ENCODE assay signal across 2 cellular contexts in the genomic region with DNA sequence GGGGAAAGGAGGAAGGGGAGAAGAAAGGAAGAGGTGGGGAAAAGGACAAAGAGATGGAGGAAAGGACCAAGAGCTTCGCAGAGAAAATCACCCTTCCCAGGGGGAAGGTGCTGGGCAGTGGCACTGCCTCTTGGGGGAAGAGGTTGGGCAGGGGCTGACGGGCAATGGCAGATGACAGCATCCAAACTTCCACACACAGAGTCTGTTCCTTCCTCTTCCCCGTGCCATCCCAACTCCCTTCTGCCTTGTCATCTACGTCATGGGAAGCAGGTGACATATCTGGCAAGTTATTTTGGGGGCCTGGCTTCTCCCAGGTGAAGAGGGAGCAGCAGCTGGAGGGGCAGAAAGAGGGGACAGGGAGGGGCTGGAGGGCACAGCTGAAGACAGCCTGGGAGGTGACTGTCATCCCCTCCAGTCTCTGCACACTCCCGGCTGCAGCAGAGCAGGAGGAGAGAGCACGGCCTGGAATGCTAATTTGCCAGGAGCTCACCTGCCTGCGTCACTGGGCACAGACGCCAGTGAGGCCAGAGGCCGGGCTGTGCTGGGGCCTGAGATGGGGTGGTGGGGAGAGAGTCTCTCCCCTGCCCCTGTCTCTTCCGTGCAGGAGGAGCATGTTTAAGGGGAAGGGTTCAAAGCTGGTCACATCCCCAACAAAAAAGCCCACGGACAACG.
TF ChIP-seq lines count a peak whose summit lies in the region.

No MANE protein-coding gene starts in this region.

TF ChIP-seq in A549, 52 proteins besides CTCF, POLR2A, EP300 and RAD21:
- TF ChIP-seq TP53 (CRISPR knock-in tag; IDR thresholded peaks at IDR 0.05) (no peak), CHD4 (IDR thresholded peaks at IDR 0.05; ENCODE audit: borderline replicate concordance) (no peak), RARB (CRISPR knock-in tag; IDR thresholded peaks at IDR 0.05) (no peak), HOXB5 (CRISPR knock-in tag; IDR thresholded peaks at IDR 0.05) (no peak)

TF ChIP-seq in HepG2, 621 proteins besides CTCF, POLR2A, EP300 and RAD21:
- TF ChIP-seq GTF3A (CRISPR knock-in tag; conservative IDR thresholded peaks at IDR 0.05) (no peak), SMARCC2 (IDR thresholded peaks at IDR 0.05) (no peak), RORA (CRISPR knock-in tag; IDR thresholded peaks at IDR 0.05) (no peak), ZNF549 (CRISPR knock-in tag; IDR thresholded peaks at IDR 0.05) (no peak), ZBTB1 (CRISPR knock-in tag; IDR thresholded peaks at IDR 0.05; ENCODE audit: borderline replicate concordance) (no peak), ZNF530 (CRISPR knock-in tag; IDR thresholded peaks at IDR 0.05; ENCODE audit: low read depth) (no peak), CREB1 (IDR thresholded peaks at IDR 0.05) (no peak), CREB1 (CRISPR knock-in tag; IDR thresholded peaks at IDR 0.05) (no peak), SMAD9 (CRISPR knock-in tag; IDR thresholded peaks at IDR 0.05) (no peak), ZNF713 (CRISPR knock-in tag; IDR thresholded peaks at IDR 0.05) (no peak), PCBP1 (IDR thresholded peaks at IDR 0.05; ENCODE audit: borderline replicate concordance, low read depth, low read length) (no peak), TBP (CRISPR knock-in tag; IDR thresholded peaks at IDR 0.05) (no peak), MIER2 (CRISPR knock-in tag; IDR thresholded peaks at IDR 0.05) (no peak), TEAD2 (CRISPR knock-in tag; IDR thresholded peaks at IDR 0.05) (no peak)
- TF ChIP-seq, protein P1, sequence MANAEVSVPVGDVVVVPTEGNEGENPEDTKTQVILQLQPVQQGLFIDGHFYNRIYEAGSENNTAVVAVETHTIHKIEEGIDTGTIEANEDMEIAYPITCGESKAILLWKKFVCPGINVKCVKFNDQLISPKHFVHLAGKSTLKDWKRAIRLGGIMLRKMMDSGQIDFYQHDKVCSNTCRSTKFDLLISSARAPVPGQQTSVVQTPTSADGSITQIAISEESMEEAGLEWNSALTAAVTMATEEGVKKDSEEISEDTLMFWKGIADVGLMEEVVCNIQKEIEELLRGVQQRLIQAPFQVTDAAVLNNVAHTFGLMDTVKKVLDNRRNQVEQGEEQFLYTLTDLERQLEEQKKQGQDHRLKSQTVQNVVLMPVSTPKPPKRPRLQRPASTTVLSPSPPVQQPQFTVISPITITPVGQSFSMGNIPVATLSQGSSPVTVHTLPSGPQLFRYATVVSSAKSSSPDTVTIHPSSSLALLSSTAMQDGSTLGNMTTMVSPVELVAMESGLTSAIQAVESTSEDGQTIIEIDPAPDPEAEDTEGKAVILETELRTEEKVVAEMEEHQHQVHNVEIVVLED (CRISPR knock-in tag; IDR thresholded peaks at IDR 0.05; ENCODE audit: borderline replicate concordance), result no peak
- TF ChIP-seq, protein P2, sequence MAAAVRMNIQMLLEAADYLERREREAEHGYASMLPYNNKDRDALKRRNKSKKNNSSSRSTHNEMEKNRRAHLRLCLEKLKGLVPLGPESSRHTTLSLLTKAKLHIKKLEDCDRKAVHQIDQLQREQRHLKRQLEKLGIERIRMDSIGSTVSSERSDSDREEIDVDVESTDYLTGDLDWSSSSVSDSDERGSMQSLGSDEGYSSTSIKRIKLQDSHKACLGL (CRISPR knock-in tag; IDR thresholded peaks at IDR 0.05), result no peak
